12 cellular contexts compared by ENCODE assay signal in the genomic region with DNA sequence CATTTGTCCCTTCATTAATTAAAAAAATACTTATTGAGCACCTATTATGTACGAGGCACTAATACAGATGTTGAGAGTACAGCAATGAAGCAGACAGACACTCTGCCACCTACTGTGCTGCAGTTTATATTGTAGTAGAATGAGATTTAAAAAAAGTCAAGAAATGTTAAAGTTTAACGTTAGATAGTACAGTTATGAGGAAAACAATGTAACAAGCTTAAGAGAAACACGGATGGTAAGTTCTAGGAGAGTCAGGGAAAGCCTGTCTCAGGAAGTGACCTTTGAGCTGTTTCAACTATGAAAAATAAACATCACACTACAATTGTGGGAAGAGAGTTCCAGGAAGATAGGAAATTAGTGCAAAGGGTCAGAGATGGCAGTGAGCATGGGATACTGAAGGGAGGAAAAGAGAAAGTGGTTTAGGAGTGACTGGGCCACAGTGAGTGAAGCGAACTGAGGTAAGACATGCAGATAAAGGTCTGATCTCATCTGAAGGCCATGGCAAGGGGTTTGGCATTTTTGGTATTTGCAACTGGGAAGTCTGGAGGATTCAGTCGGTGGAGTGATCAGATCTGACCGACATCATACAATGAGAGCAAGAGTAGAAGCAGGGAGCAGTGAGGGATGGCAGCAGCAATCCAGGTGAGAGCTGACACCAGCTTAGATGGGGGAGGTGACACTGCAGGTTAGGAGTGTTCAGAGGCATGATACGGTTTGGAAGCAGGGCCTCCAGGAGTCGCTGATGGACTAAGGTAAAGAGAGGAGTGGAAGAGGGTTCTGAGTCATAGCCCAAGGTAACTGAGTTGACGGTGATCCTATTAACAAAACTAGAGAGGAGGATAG. TPM values are rescaled to one million over a fixed set of nuclear protein-coding genes. Genes with fewer than 3 reads are reported as not detected.
DNase-seq lines count a peak whose midpoint lies in the region; ATAC-seq, FAIRE-seq and TF ChIP-seq lines count a peak whose summit lies in the region.
"Had no signal": no experiment of that assay in that cellular context is flagged by ENCODE, and none has a peak within 500 bp of the region (broad histone marks: within the 10 kb centered on the region; RNA-seq: fewer than 3 reads in every experiment).

No MANE protein-coding gene starts in this region.

- BruUV-seq in HepG2 (replicated peaks; lab: Mats Ljungman, UMichigan): TSS peak; percentile 93

- under 1% methylated on average over 9 of the region's 9 CpGs for WGBS in HepG2 (ENCODE audit: low lambda C conversion rate)
- 60 to 69% (median 63%) methylated on average over 9 of the region's 9 CpGs for WGBS in ovary, 3 donors

- TF ChIP-seq EP300 in HepG2 (IDR thresholded peaks at IDR 0.05; ENCODE audit: low read depth in 2 of 2, low read length in 2 of 2) (peak in 1 of 2 experiments; percentile 94; a peak in 2 of 4 replicates), HepG2 (CRISPR knock-in tag; IDR thresholded peaks at IDR 0.05; ENCODE audit: borderline replicate concordance) (peak; percentile 94), ovary (IDR thresholded peaks at IDR 0.05) (no peak)

- in situ Hi-C loops in HepG2 (cut with HindIII; ENCODE audit: extremely low pct_ligation_motif_present, low pct_unique_long_range_greater_than_20kb): no loop called here

- H4K20me1 ChIP-seq in HepG2 (ENCODE audit: insufficient read depth, low read length): no peaks in the 10 kb centered on the region; the same call in 1 of the 2 replicates

- H3K36me3 Mint-ChIP-seq in activated T-cell treated with anti-CD3 and anti-CD28 coated beads, Interleukin-2, amount 50 U/mL, for 24 hours (ENCODE audit: low read depth): no peaks in the 10 kb centered on the region
- H3K36me3 Mint-ChIP-seq in endothelial cell (ENCODE audit: low read depth, unreplicated experiment): no peaks in the 10 kb centered on the region

- H3K27ac ChIP-seq in HepG2 (ENCODE audit: extremely low read length, insufficient read depth, low read length) (peak overlapping the region; percentile 97), uterus (peak overlapping the region; percentile 27 to 53), ovary (no peak overlapping the region)
- H3K27ac ChIP-seq: psoas muscle had no signal

- H3K4me3 Mint-ChIP-seq in activated T-cell treated with anti-CD3 and anti-CD28 coated beads, Interleukin-2, amount 50 U/mL, for 24 hours: no peak overlapping the region
- H3K4me3 Mint-ChIP-seq in endothelial cell (ENCODE audit: unreplicated experiment): no peak overlapping the region

- intact Hi-C loops in HepG2 (cut with micrococcal nuclease; ENCODE audit: unreplicated experiment) (loop anchor here (1.0 kb wide), 4 partner anchors 33 to 419 kb away; no protein-coding TSS in a partner anchor), uterus (cut with DNase I; ENCODE audit: low total_unique reads) (loop anchor here (10.0 kb wide), 1 partner anchor 102 kb away; no protein-coding TSS in a partner anchor), ovary (cut with DNase I) (loop anchor here in 3 of 4 donors (5.0 to 10.0 kb wide), 3 partner anchors 105 to 350 kb away; no protein-coding TSS in a partner anchor)

- no peaks in the 10 kb centered on the region for H3K4me1 Mint-ChIP-seq in activated T-cell treated with anti-CD3 and anti-CD28 coated beads, Interleukin-2, amount 50 U/mL, for 24 hours (ENCODE audit: low read depth)
- H3K4me1 Mint-ChIP-seq in endothelial cell (ENCODE audit: unreplicated experiment): peaks cover 25% of the 10 kb centered on the region

- no peaks in the 10 kb centered on the region; a peak in 1 of 5 replicates for H3K36me3 ChIP-seq in HepG2 (replicated peaks in 1 of 2; ENCODE audit: control insufficient read depth in 1 of 2, insufficient read depth in 2 of 2, low read length in 2 of 2)
- no peaks in the 10 kb centered on the region for H3K36me3 ChIP-seq in uterus
- no peaks in the 10 kb centered on the region for H3K36me3 ChIP-seq in ovary

- H3K9me3 Mint-ChIP-seq in activated T-cell treated with anti-CD3 and anti-CD28 coated beads, Interleukin-2, amount 50 U/mL, for 24 hours: no peaks in the 10 kb centered on the region
- no peaks in the 10 kb centered on the region for H3K9me3 Mint-ChIP-seq in endothelial cell (ENCODE audit: unreplicated experiment)

- peak; percentile 51; the same call in 1 of the 2 replicates for TF ChIP-seq RAD21 in HepG2 (CRISPR knock-in tag; IDR thresholded peaks at IDR 0.05)

- H3K27ac Mint-ChIP-seq in activated T-cell treated with anti-CD3 and anti-CD28 coated beads, Interleukin-2, amount 50 U/mL, for 24 hours: peak overlapping the region; percentile 13
- peak overlapping the region; percentile 44 for H3K27ac Mint-ChIP-seq in endothelial cell (ENCODE audit: unreplicated experiment)

- peak; percentile 95 for ATAC-seq in HepG2
- ATAC-seq: stimulated activated naive CD8-positive, alpha-beta T cell treated with anti-CD3 and anti-CD28 coated beads, Interleukin-15, Interleukin-2, amounts not matched to agents 100 U/mL and 50 U/mL, for 24 hours had no signal

- CTCF ChIA-PET in HepG2 (lab: Yijun Ruan, JAX; ENCODE audit: low intra/inter-chr PET ratio, low total read pairs): interaction anchor here (2.7 kb wide), 1 partner anchor 105 kb away, joined by 9 read pairs; no protein-coding TSS in a partner anchor

- peak overlapping the region; percentile 84 for H3K9ac ChIP-seq in HepG2 (ENCODE audit: insufficient read depth, low read depth, low read length)

- TF ChIP-seq CTCF in endothelial cell (IDR thresholded peaks at IDR 0.05; ENCODE audit: unreplicated experiment) (no peak), HepG2 (CRISPR knock-in tag; IDR thresholded peaks at IDR 0.05) (peak; percentile 82), uterus (IDR thresholded peaks at IDR 0.05) (no peak), ovary (IDR thresholded peaks at IDR 0.05) (no peak)

- H3K27me3 ChIP-seq in HepG2 (ENCODE audit: control insufficient read depth in 1 of 2, insufficient read depth in 2 of 2, low read length in 2 of 2) (no peaks in the 10 kb centered on the region), uterus (no peaks in the 10 kb centered on the region), ovary (no peaks in the 10 kb centered on the region)

- peaks cover 17% of the 10 kb centered on the region for H3K79me2 ChIP-seq in HepG2 (ENCODE audit: insufficient read depth, low read length)

- peaks cover 5% of the 10 kb centered on the region for H3K27me3 Mint-ChIP-seq in activated T-cell treated with anti-CD3 and anti-CD28 coated beads, Interleukin-2, amount 50 U/mL, for 24 hours
- H3K27me3 Mint-ChIP-seq in endothelial cell (ENCODE audit: unreplicated experiment): no peaks in the 10 kb centered on the region

- TF ChIP-seq POLR2A in HepG2 (IDR thresholded peaks at IDR 0.05; ENCODE audit: insufficient read depth in 1 of 2, low read depth in 2 of 2, low read length in 2 of 2) (peak; percentile 35 to 57; a peak in 3 of 4 replicates), uterus (IDR thresholded peaks at IDR 0.05) (no peak), ovary (IDR thresholded peaks at IDR 0.05) (no peak)

- no peak for DNase-seq in activated T-cell treated with anti-CD3 and anti-CD28 coated beads, Interleukin-2, amount 50 U/mL, for 24 hours
- DNase-seq in activated T-cell treated with anti-CD3 and anti-CD28 coated beads, Interleukin-2, amount 50 U/mL, for 48 hours: no peak
- DNase-seq in endothelial cell (ENCODE audit: low spot score): peak; percentile 5
- DNase-seq in HepG2 (ENCODE audit: low spot score): peak; percentile 97
- no peak for DNase-seq in uterus
- no peak for DNase-seq in HPDE6-E6E7 (ENCODE audit: extremely low spot score)
- no peak for DNase-seq in 8988T
- DNase-seq in ovary: no peak
- DNase-seq: activated naive CD4-positive, alpha-beta T cell; psoas muscle; stimulated activated naive CD8-positive, alpha-beta T cell treated with anti-CD3 and anti-CD28 coated beads, Interleukin-15, Interleukin-2, amounts not matched to agents 100 U/mL and 50 U/mL, for 24 hours had no signal

- peak overlapping the region; percentile 94 for H3K4me2 ChIP-seq in HepG2 (ENCODE audit: low read depth, low read length)

- FAIRE-seq in HepG2 (lab: Jason Lieb, UNC): peak; percentile 82
- FAIRE-seq: TTC549 had no signal

- H3K9me3 ChIP-seq in HepG2 (ENCODE audit: low read length) (no peaks in the 10 kb centered on the region), uterus (no peaks in the 10 kb centered on the region), ovary (no peaks in the 10 kb centered on the region)
- H3K9me3 ChIP-seq: psoas muscle had no signal

- POLR2A ChIA-PET in HepG2 (lab: Yijun Ruan, JAX): interaction anchor here (0.8 to 1.6 kb wide), 6 partner anchors 11 to 415 kb away, joined by 3 to 13 read pairs (median 8); a partner anchor contains a TSS

- peak overlapping the region; percentile 17 for H2AFZ ChIP-seq in HepG2 (ENCODE audit: low read length)

- H3K4me3 ChIP-seq in HepG2 (replicated peaks in 1 of 3; ENCODE audit: insufficient read depth in 1 of 3, low read depth in 2 of 3, low read length in 3 of 3) (peak overlapping the region; percentile 44 to 73 (median 60)), uterus (no peak overlapping the region), ovary (no peak overlapping the region)
- H3K4me3 ChIP-seq: psoas muscle had no signal

- peaks cover 47% of the 10 kb centered on the region for H3K4me1 ChIP-seq in HepG2 (ENCODE audit: insufficient read depth, low read length)
- peaks cover 0 to 6% of the 10 kb centered on the region in 2 donors for H3K4me1 ChIP-seq in uterus
- H3K4me1 ChIP-seq in ovary (ENCODE audit: insufficient read depth): peaks cover 9% of the 10 kb centered on the region
- H3K4me1 ChIP-seq: psoas muscle had no signal

RNA-seq across cellular contexts. Expression of a gene that starts 28.5 kb away (rescaled TPM):
- total RNA-seq in endothelial cell (ENCODE audit: unreplicated experiment) (11.3 TPM), HepG2 (2016; rRNA removed; fragmentation: Illumina TruSeq; extraction: Trizol) (1.5 and 1.8 TPM in 2 replicates), uterus (100 to 1,000 TPM in 1 of 4 donors, 10 to 100 TPM in 3; 45.9 to 107 (median 67.8) TPM), ovary (10 to 100 TPM; 30.7 to 78.4 (median 50.9) TPM)
- total RNA-seq in HepG2 (2016; cell fraction: cytosol; rRNA removed; fragmentation: Illumina TruSeq; extraction: Trizol; ENCODE audit: low read depth): 0.44 and 1.0 TPM in 2 replicates
- total RNA-seq in HepG2 (2016; cell fraction: insoluble cytoplasmic fraction; rRNA removed; fragmentation: Illumina TruSeq; extraction: Trizol): 1.3 and 2.4 TPM in 2 replicates
- 0.59 and 0.68 TPM in 2 replicates for total RNA-seq in HepG2 (2016; cell fraction: membrane; rRNA removed; fragmentation: Illumina TruSeq; extraction: Trizol)
- total RNA-seq in HepG2 (2016; cell fraction: nucleus; rRNA removed; fragmentation: Illumina TruSeq; extraction: Trizol): 3.8 and 4.6 TPM in 2 replicates
- polyA plus RNA-seq in HepG2 (2011; rRNA removed) (59.0 and 67.3 TPM in 2 replicates), ovary (10 to 100 TPM; 36.3 to 68.6 TPM)
- polyA plus RNA-seq in HepG2 (2011; cell fraction: cytosol; rRNA removed): 27.4 and 44.1 TPM in 2 replicates
- polyA plus RNA-seq in HepG2 (2011; cell fraction: nucleus; rRNA removed): 67.2 and 67.3 TPM in 2 replicates
- 39.1 and 43.5 TPM in 2 replicates for polyA plus RNA-seq in HepG2 (2012)
- 0.25 and 0.26 TPM in 2 replicates for polyA plus RNA-seq in HepG2 (2016; cell fraction: cytosol; fragmentation: Illumina TruSeq; extraction: Trizol; ENCODE audit: low read depth)
- polyA plus RNA-seq in HepG2 (2016; cell fraction: insoluble cytoplasmic fraction; fragmentation: Illumina TruSeq; extraction: Trizol; ENCODE audit: low read depth): 1.4 and 2.2 TPM in 2 replicates
- polyA plus RNA-seq in HepG2 (2016; cell fraction: membrane; fragmentation: Illumina TruSeq; extraction: Trizol; ENCODE audit: low read depth): 0.14 and 0.26 TPM in 2 replicates
- polyA plus RNA-seq in HepG2 (2016; cell fraction: nucleus; fragmentation: Illumina TruSeq; extraction: Trizol; ENCODE audit: insufficient read depth, low read depth): 3.5 and 3.6 TPM in 2 replicates
- 9.6 and 70.2 TPM in 2 replicates for polyA minus RNA-seq in HepG2 (2011; rRNA and poly(A)+ RNA removed; ENCODE audit: low replicate concordance)
- 22.8 and 27.0 TPM in 2 replicates for polyA minus RNA-seq in HepG2 (2011; cell fraction: cytosol; rRNA and poly(A)+ RNA removed)
- 80.7 and 102 TPM in 2 replicates for polyA minus RNA-seq in HepG2 (2011; cell fraction: nucleus; rRNA and poly(A)+ RNA removed)

Comparison
In these comparisons a context has a peak if more than half of its experiments do, and no peak if none do; other contexts are left out.
1. DNase-seq: peak in endothelial cell (single experiment) and HepG2 (single experiment); none in activated T-cell treated with anti-CD3 and anti-CD28 coated beads, Interleukin-2, amount 50 U/mL, for 24 hours (single experiment), activated T-cell treated with anti-CD3 and anti-CD28 coated beads, Interleukin-2, amount 50 U/mL, for 48 hours (0 of 2), uterus (0 of 2), HPDE6-E6E7 (single experiment), 8988T (single experiment) and ovary (0 of 5).
2. H3K27ac ChIP-seq: peak in HepG2 (single experiment) and uterus (2 of 2); none in ovary (0 of 2).
3. H3K4me3 ChIP-seq: peak in HepG2 (3 of 3); none in uterus (0 of 2) and ovary (single experiment).
4. POLR2A ChIP-seq: peak in HepG2 (2 of 2); none in uterus (0 of 2) and ovary (single experiment).